8 cellular contexts compared by ENCODE assay signal in the genomic region with DNA sequence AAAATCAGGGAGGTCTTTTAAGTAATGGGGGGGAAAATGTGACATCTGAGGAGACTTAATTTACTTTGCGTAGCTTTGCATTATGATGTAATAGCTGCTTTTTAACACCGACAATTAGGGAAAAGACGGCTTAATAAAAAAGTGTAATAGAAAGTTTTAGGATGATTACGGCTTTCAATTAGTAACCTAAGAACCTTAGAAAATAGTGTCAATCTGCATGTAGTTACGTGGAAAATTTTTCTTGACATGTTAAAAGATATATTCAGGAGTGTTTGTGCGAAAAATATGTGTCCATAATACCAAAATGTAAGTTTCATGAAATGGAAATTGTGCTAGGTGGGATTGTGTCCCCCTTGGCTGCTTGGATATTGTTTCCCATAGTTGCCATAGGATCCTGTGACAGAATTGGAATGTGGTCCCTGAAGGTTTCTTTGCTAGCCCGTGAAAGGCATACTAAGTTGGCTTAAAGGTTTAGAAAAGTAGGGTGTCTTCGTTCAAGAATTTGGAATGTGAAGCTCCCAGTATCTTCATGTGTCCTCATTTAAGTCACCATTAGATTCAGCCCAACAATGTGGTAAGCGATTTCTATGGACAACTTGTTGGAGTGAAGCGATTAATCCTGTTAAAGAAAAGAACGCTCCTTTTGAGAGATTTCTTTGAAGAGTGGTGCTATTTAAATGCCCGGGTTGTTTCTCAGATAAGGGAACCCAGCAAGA. TPM values are rescaled to one million over a fixed set of nuclear protein-coding genes. Genes with fewer than 3 reads are reported as not detected.
DNase-seq lines count a peak whose midpoint lies in the region; ATAC-seq, FAIRE-seq and TF ChIP-seq lines count a peak whose summit lies in the region.

No MANE protein-coding gene starts in this region.

- peak overlapping the region; percentile 82 for H3K4me3 ChIP-seq in astrocyte (ENCODE audit: insufficient read depth, low read depth, low read length)
- peak overlapping the region; percentile 78 to 91 (median 80); a peak in 5 of 6 replicates for H3K4me3 ChIP-seq in HepG2 (replicated peaks in 1 of 3; ENCODE audit: insufficient read depth in 1 of 3, low read depth in 2 of 3, low read length in 3 of 3)
- peak overlapping the region; percentile 65 for H3K4me3 ChIP-seq in thymus (ENCODE audit: low read length)

- H3K4me2 ChIP-seq in astrocyte (ENCODE audit: low read length) (peak overlapping the region; percentile 87), HepG2 (ENCODE audit: low read depth, low read length) (peak overlapping the region; percentile 85)

- TF ChIP-seq CTCF in astrocyte (IDR thresholded peaks at IDR 0.05; ENCODE audit: insufficient read depth, low read depth, low read length) (no peak), HepG2 (CRISPR knock-in tag; IDR thresholded peaks at IDR 0.05) (no peak)

- peak overlapping the region; percentile 97 for H3K4me3 Mint-ChIP-seq in activated T-cell treated with anti-CD3 and anti-CD28 coated beads, Interleukin-2, amount 50 U/mL, for 4 hours
- H3K4me3 Mint-ChIP-seq in astrocyte (ENCODE audit: unreplicated experiment), result peak overlapping the region; percentile 99

- H3K27me3 ChIP-seq in astrocyte (ENCODE audit: insufficient read depth, low read length) (no peaks in the 10 kb centered on the region), HepG2 (ENCODE audit: control insufficient read depth in 1 of 2, insufficient read depth in 2 of 2, low read length in 2 of 2) (no peaks in the 10 kb centered on the region), thymus (ENCODE audit: control insufficient read depth, insufficient read depth) (peaks cover 59% of the 10 kb centered on the region)

- peaks cover 53% of the 10 kb centered on the region for H3K4me1 Mint-ChIP-seq in activated T-cell treated with anti-CD3 and anti-CD28 coated beads, Interleukin-2, amount 50 U/mL, for 4 hours (ENCODE audit: low read depth)
- peaks cover 21% of the 10 kb centered on the region for H3K4me1 Mint-ChIP-seq in astrocyte (ENCODE audit: low read depth, unreplicated experiment)

- POLR2A ChIA-PET in HepG2 (lab: Yijun Ruan, JAX), result no interaction called here

- intact Hi-C loops in HepG2 (cut with micrococcal nuclease; ENCODE audit: unreplicated experiment), result loop anchor here (10.0 kb wide), 1 partner anchor 1481 kb away; no protein-coding TSS in a partner anchor

- peaks cover 6% of the 10 kb centered on the region for H3K27me3 Mint-ChIP-seq in activated T-cell treated with anti-CD3 and anti-CD28 coated beads, Interleukin-2, amount 50 U/mL, for 4 hours (ENCODE audit: low read depth)
- H3K27me3 Mint-ChIP-seq in astrocyte (ENCODE audit: low read depth, unreplicated experiment), result no peaks in the 10 kb centered on the region

- TF ChIP-seq RAD21 in HepG2 (CRISPR knock-in tag; IDR thresholded peaks at IDR 0.05), result no peak

- H3K9ac ChIP-seq in astrocyte (ENCODE audit: low read length) (peak overlapping the region; percentile 98), HepG2 (ENCODE audit: insufficient read depth, low read depth, low read length) (peak overlapping the region; percentile 74)

- H4K20me1 ChIP-seq in astrocyte (ENCODE audit: insufficient read depth, low read length) (peaks cover 60% of the 10 kb centered on the region), HepG2 (ENCODE audit: insufficient read depth, low read length) (peaks cover 8% of the 10 kb centered on the region; the same call in 1 of the 2 replicates)

- no peak for DNase-seq in activated T-cell treated with anti-CD3 and anti-CD28 coated beads, Interleukin-2, amount 50 U/mL, for 4 hours
- DNase-seq in activated T-cell treated with anti-CD3 and anti-CD28 coated beads, Interleukin-2, amount 50 U/mL, for 1 hour, result no peak
- DNase-seq in astrocyte (ENCODE audit: low read depth) (no peak), HepG2 (ENCODE audit: low spot score) (no peak), retina (no peak)

- TF ChIP-seq EP300 in HepG2 (IDR thresholded peaks at IDR 0.05; ENCODE audit: low read depth in 2 of 2, low read length in 2 of 2) (no peak), HepG2 (CRISPR knock-in tag; IDR thresholded peaks at IDR 0.05; ENCODE audit: borderline replicate concordance) (no peak)

- TF ChIP-seq POLR2A in HepG2 (IDR thresholded peaks at IDR 0.05; ENCODE audit: insufficient read depth in 1 of 2, low read depth in 2 of 2, low read length in 2 of 2) (no peak), GM18505 (IDR thresholded peaks at IDR 0.05; ENCODE audit: borderline replicate concordance, extremely low read depth, insufficient read depth, insufficient read length) (no peak)

- H3K27ac ChIP-seq in astrocyte (ENCODE audit: low read depth, low read length) (peak overlapping the region; percentile 73), HepG2 (ENCODE audit: extremely low read length, insufficient read depth, low read length) (no peak overlapping the region), thymus (ENCODE audit: low read depth) (no peak overlapping the region)

- BruUV-seq in HepG2 (replicated peaks; lab: Mats Ljungman, UMichigan), result no TSS peak

- peaks cover 89% of the 10 kb centered on the region for H3K79me2 ChIP-seq in astrocyte (ENCODE audit: insufficient read depth, low read length)
- peaks cover 41% of the 10 kb centered on the region for H3K79me2 ChIP-seq in HepG2 (ENCODE audit: insufficient read depth, low read length)

- WGBS in HepG2 (ENCODE audit: low lambda C conversion rate), result 23% methylated on average over 12 of the region's 12 CpGs
- WGBS in thymus, result 81% methylated on average over 12 of the region's 12 CpGs

- in situ Hi-C loops in HepG2 (cut with HindIII; ENCODE audit: extremely low pct_ligation_motif_present, low pct_unique_long_range_greater_than_20kb), result loop anchor here (10.0 kb wide), 1 partner anchor 249 kb away; no protein-coding TSS in a partner anchor

- no peak for ATAC-seq in activated T-cell treated with anti-CD3 and anti-CD28 coated beads, Interleukin-2, amount 50 U/mL, for 4 hours
- ATAC-seq in HepG2, result no peak
- ATAC-seq in GM18505 (IDR thresholded peaks at IDR 0.05; ENCODE audit: unreplicated experiment), result no peak
- ATAC-seq in GM19452 (IDR thresholded peaks at IDR 0.05; ENCODE audit: unreplicated experiment), result no peak

- H3K4me1 ChIP-seq in astrocyte (ENCODE audit: insufficient read depth, low read length) (peaks cover 13% of the 10 kb centered on the region), HepG2 (ENCODE audit: insufficient read depth, low read length) (peaks cover 68% of the 10 kb centered on the region), thymus (ENCODE audit: control insufficient read depth, insufficient read depth, low read length) (peaks cover 12% of the 10 kb centered on the region)

- H3K27ac Mint-ChIP-seq in astrocyte (ENCODE audit: unreplicated experiment), result peak overlapping the region; percentile 96

- H3K9me3 ChIP-seq in astrocyte (ENCODE audit: insufficient read depth, low read depth, low read length) (no peaks in the 10 kb centered on the region), HepG2 (ENCODE audit: low read length) (no peaks in the 10 kb centered on the region), thymus (ENCODE audit: control insufficient read depth) (peaks cover 1% of the 10 kb centered on the region)

- no peaks in the 10 kb centered on the region for H3K9me3 Mint-ChIP-seq in activated T-cell treated with anti-CD3 and anti-CD28 coated beads, Interleukin-2, amount 50 U/mL, for 4 hours
- H3K9me3 Mint-ChIP-seq in astrocyte (ENCODE audit: unreplicated experiment), result no peaks in the 10 kb centered on the region

- H3K36me3 ChIP-seq in astrocyte (ENCODE audit: insufficient read depth, low read length), result peaks cover 15% of the 10 kb centered on the region
- H3K36me3 ChIP-seq in HepG2 (replicated peaks in 1 of 2; ENCODE audit: control insufficient read depth in 1 of 2, insufficient read depth in 2 of 2, low read length in 2 of 2), result peaks cover 1 to 2% of the 10 kb centered on the region in 2 experiments; a peak in 2 of 5 replicates
- H3K36me3 ChIP-seq in thymus (ENCODE audit: control insufficient read depth, insufficient read depth), result no peaks in the 10 kb centered on the region

- CTCF ChIA-PET in HepG2 (lab: Yijun Ruan, JAX; ENCODE audit: low intra/inter-chr PET ratio, low total read pairs), result no interaction called here

- H3K36me3 Mint-ChIP-seq in activated T-cell treated with anti-CD3 and anti-CD28 coated beads, Interleukin-2, amount 50 U/mL, for 4 hours (ENCODE audit: insufficient read depth), result no peaks in the 10 kb centered on the region
- H3K36me3 Mint-ChIP-seq in astrocyte (ENCODE audit: low read depth, unreplicated experiment), result peaks cover 2% of the 10 kb centered on the region

- FAIRE-seq in astrocyte (lab: Jason Lieb, UNC), result no peak
- FAIRE-seq in HepG2 (lab: Jason Lieb, UNC), result no peak

- H2AFZ ChIP-seq in astrocyte (ENCODE audit: low read depth, low read length), result no peak overlapping the region
- H2AFZ ChIP-seq in HepG2 (ENCODE audit: low read length), result no peak overlapping the region

TF ChIP-seq in HepG2, 621 proteins besides CTCF, POLR2A, EP300 and RAD21 (continues in another document):
- TF ChIP-seq ZNF749 (CRISPR knock-in tag; IDR thresholded peaks at IDR 0.05; ENCODE audit: borderline replicate concordance) (no peak), REPIN1 (CRISPR knock-in tag; IDR thresholded peaks at IDR 0.05; ENCODE audit: borderline replicate concordance, low read depth) (no peak)

RNA-seq across cellular contexts. Expression of a gene that starts 1.9 kb away (rescaled TPM):
- total RNA-seq in activated T-cell treated with anti-CD3 and anti-CD28 coated beads, Interleukin-2, amount 50 U/mL, for 4 hours, result 1 to 10 TPM; 2.5 to 3.8 (median 3.6) TPM
- total RNA-seq in astrocyte, result 42.8 and 48.7 TPM in 2 replicates
- total RNA-seq in HepG2 (2016; rRNA removed; fragmentation: Illumina TruSeq; extraction: Trizol), result 2.3 and 3.8 TPM in 2 replicates
- 0.71 and 1.1 TPM in 2 replicates for total RNA-seq in HepG2 (2016; cell fraction: cytosol; rRNA removed; fragmentation: Illumina TruSeq; extraction: Trizol; ENCODE audit: low read depth)
- total RNA-seq in HepG2 (2016; cell fraction: insoluble cytoplasmic fraction; rRNA removed; fragmentation: Illumina TruSeq; extraction: Trizol), result 2.2 and 3.7 TPM in 2 replicates
- total RNA-seq in HepG2 (2016; cell fraction: membrane; rRNA removed; fragmentation: Illumina TruSeq; extraction: Trizol), result 2.7 and 3.1 TPM in 2 replicates
- total RNA-seq in HepG2 (2016; cell fraction: nucleus; rRNA removed; fragmentation: Illumina TruSeq; extraction: Trizol), result 9.8 and 10.0 TPM in 2 replicates
- polyA plus RNA-seq in HepG2 (2011; rRNA removed), result 3.0 and 3.1 TPM in 2 replicates
- 1.9 and 2.8 TPM in 2 replicates for polyA plus RNA-seq in HepG2 (2011; cell fraction: cytosol; rRNA removed)
- polyA plus RNA-seq in HepG2 (2011; cell fraction: nucleus; rRNA removed), result 6.0 and 6.6 TPM in 2 replicates
- polyA plus RNA-seq in HepG2 (2012), result 2.8 and 3.5 TPM in 2 replicates
- 0.46 and 0.47 TPM in 2 replicates for polyA plus RNA-seq in HepG2 (2016; cell fraction: cytosol; fragmentation: Illumina TruSeq; extraction: Trizol; ENCODE audit: low read depth)
- 2.9 and 3.2 TPM in 2 replicates for polyA plus RNA-seq in HepG2 (2016; cell fraction: insoluble cytoplasmic fraction; fragmentation: Illumina TruSeq; extraction: Trizol; ENCODE audit: low read depth)
- 1.5 and 1.8 TPM in 2 replicates for polyA plus RNA-seq in HepG2 (2016; cell fraction: membrane; fragmentation: Illumina TruSeq; extraction: Trizol; ENCODE audit: low read depth)
- polyA plus RNA-seq in HepG2 (2016; cell fraction: nucleus; fragmentation: Illumina TruSeq; extraction: Trizol; ENCODE audit: insufficient read depth, low read depth), result 6.7 TPM in 2 replicates
- polyA minus RNA-seq in HepG2 (2011; rRNA and poly(A)+ RNA removed; ENCODE audit: low replicate concordance), result 14.2 and 28.8 TPM in 2 replicates
- 3.5 and 4.2 TPM in 2 replicates for polyA minus RNA-seq in HepG2 (2011; cell fraction: cytosol; rRNA and poly(A)+ RNA removed)
- 15.4 and 15.5 TPM in 2 replicates for polyA minus RNA-seq in HepG2 (2011; cell fraction: nucleus; rRNA and poly(A)+ RNA removed)
- polyA plus RNA-seq in thymus, result 4.1 TPM
